Comparison of ENCODE assay signal across 12 cellular contexts in genomic region chr12:106135075-106135474, GRCh38. TPM values are rescaled to one million over a fixed set of nuclear protein-coding genes. Genes with fewer than 3 reads are reported as not detected.
DNase-seq lines count a peak whose midpoint lies in the region; ATAC-seq and TF ChIP-seq lines count a peak whose summit lies in the region.
"Had no signal": no experiment of that assay in that cellular context is flagged by ENCODE, and none has a peak within 500 bp of the region (broad histone marks: within the 10 kb centered on the region; RNA-seq: fewer than 3 reads in every experiment).

No MANE protein-coding gene starts in this region.

- 41% methylated on average over 6 of the region's 6 CpGs for WGBS in right cardiac atrium

- no peaks in the 10 kb centered on the region for H3K36me3 ChIP-seq in vagina

- H3K4me3 Mint-ChIP-seq in activated naive CD4-positive, alpha-beta T cell treated with anti-CD3 and anti-CD28 coated beads for 36 hours = no peak overlapping the region

- no peak for ATAC-seq in right cardiac atrium
- no peak for ATAC-seq in left ventricle myocardium superior
- ATAC-seq in HG03108 (IDR thresholded peaks at IDR 0.05; ENCODE audit: unreplicated experiment) = no peak

- H3K4me3 ChIP-seq in right cardiac atrium (ENCODE audit: low read length) = peak overlapping the region; percentile 87
- H3K4me3 ChIP-seq in choroid plexus epithelial cell (ENCODE audit: low read depth, low read length) = no peak overlapping the region
- peak overlapping the region in 1 of 2 donors; percentile 97 for H3K4me3 ChIP-seq in vagina
- H3K4me3 ChIP-seq: testis had no signal

- CTCF ChIA-PET in activated naive CD4-positive, alpha-beta T cell treated with anti-CD3 and anti-CD28 coated beads for 36 hours (lab: Charles Lee) = interaction anchor here (0.5 to 7.2 kb wide), 5 partner anchors 11 to 714 kb away, joined by 3 to 41 read pairs (median 4); no protein-coding TSS in a partner anchor

- no peak overlapping the region for H3K27ac Mint-ChIP-seq in activated naive CD4-positive, alpha-beta T cell treated with anti-CD3 and anti-CD28 coated beads for 36 hours

- H3K4me1 Mint-ChIP-seq in activated naive CD4-positive, alpha-beta T cell treated with anti-CD3 and anti-CD28 coated beads for 36 hours (ENCODE audit: low read depth) = peaks cover 3% of the 10 kb centered on the region

- no peak for TF ChIP-seq CTCF in choroid plexus epithelial cell (conservative IDR thresholded peaks at IDR 0.05; ENCODE audit: low read depth, low read length)
- TF ChIP-seq CTCF in vagina (IDR thresholded peaks at IDR 0.05) = no peak

- H3K9me3 ChIP-seq in right cardiac atrium (ENCODE audit: control insufficient read depth, low read length) = no peaks in the 10 kb centered on the region
- H3K9me3 ChIP-seq in vagina = no peaks in the 10 kb centered on the region
- H3K9me3 ChIP-seq: testis had no signal

- DNase-seq in right cardiac atrium (no peak), left ventricle myocardium superior (no peak), choroid plexus epithelial cell (ENCODE audit: low read depth) (peak; percentile 73), midbrain (lab: John Stamatoyannopoulos, UW) (peak; percentile 34), vagina (ENCODE audit: extremely low spot score in 2 of 2) (no peak), DMS153 (lab: John Stamatoyannopoulos, UW) (no peak)
- DNase-seq in activated naive CD4-positive, alpha-beta T cell treated with anti-CD3 and anti-CD28 coated beads for 36 hours = no peak
- DNase-seq: activated T-cell treated with anti-CD3 and anti-CD28 coated beads, Interleukin-2, amount 50 U/mL, for 1 hour; H9; stimulated activated CD4-positive, alpha-beta T cell treated with anti-CD3 and anti-CD28 coated beads, Interleukin-2, amount 100 ng/mL, for 48 hours; testis had no signal

- H3K27ac ChIP-seq in right cardiac atrium (ENCODE audit: low read length) (no peak overlapping the region), vagina (peak overlapping the region; percentile 94)

- intact Hi-C loops in right cardiac atrium (cut with DNase I) (loop anchor here (5.0 to 10.0 kb wide), 6 partner anchors 150 to 713 kb away; no protein-coding TSS in a partner anchor), left ventricle myocardium superior (cut with micrococcal nuclease) (loop anchor here (5.0 to 10.0 kb wide), 3 partner anchors 210 to 713 kb away; no protein-coding TSS in a partner anchor), vagina (cut with DNase I) (loop anchor here (5.0 kb wide), 2 partner anchors 428 to 713 kb away; no protein-coding TSS in a partner anchor)
- intact Hi-C loops in activated naive CD4-positive, alpha-beta T cell treated with anti-CD3 and anti-CD28 coated beads for 36 hours (cut with micrococcal nuclease) = loop anchor here (5.0 to 10.0 kb wide), 2 partner anchors 147 to 1930 kb away; no protein-coding TSS in a partner anchor

- no peaks in the 10 kb centered on the region for H3K9me3 Mint-ChIP-seq in activated naive CD4-positive, alpha-beta T cell treated with anti-CD3 and anti-CD28 coated beads for 36 hours
- H3K9me3 Mint-ChIP-seq: H9 had no signal

- H3K27me3 ChIP-seq in right cardiac atrium (ENCODE audit: control insufficient read depth, insufficient read depth) (no peaks in the 10 kb centered on the region), vagina (no peaks in the 10 kb centered on the region)
- H3K27me3 ChIP-seq: testis had no signal

- peaks cover 32% of the 10 kb centered on the region for H3K4me1 ChIP-seq in right cardiac atrium (ENCODE audit: control insufficient read depth, insufficient read depth, low read length)
- peaks cover 61% of the 10 kb centered on the region for H3K4me1 ChIP-seq in vagina
- H3K4me1 ChIP-seq: testis had no signal

- H3K36me3 Mint-ChIP-seq in activated naive CD4-positive, alpha-beta T cell treated with anti-CD3 and anti-CD28 coated beads for 36 hours (ENCODE audit: low read depth) = no peaks in the 10 kb centered on the region

- no peak for TF ChIP-seq POLR2A in vagina (IDR thresholded peaks at IDR 0.05)

- H3K27me3 Mint-ChIP-seq in activated naive CD4-positive, alpha-beta T cell treated with anti-CD3 and anti-CD28 coated beads for 36 hours (ENCODE audit: low read depth) = peaks cover 51% of the 10 kb centered on the region

RNA-seq across cellular contexts. Expression of gene NUAK1, which starts 3.7 kb away (rescaled TPM):
- 10 to 100 TPM; 20.1 to 30.2 (median 23.7) TPM for total RNA-seq in right cardiac atrium
- 10.0 TPM for polyA plus RNA-seq in right cardiac atrium
- 38.8 TPM for total RNA-seq in left ventricle myocardium superior
- total RNA-seq in vagina = 22.8 TPM
- total RNA-seq in activated naive CD4-positive, alpha-beta T cell treated with anti-CD3 and anti-CD28 coated beads for 36 hours = not detected

Comparison
In these comparisons a context has a peak if more than half of its experiments do, and no peak if none do; other contexts are left out.
1. DNase-seq: peak in choroid plexus epithelial cell (single experiment) and midbrain (single experiment); none in right cardiac atrium (0 of 3), left ventricle myocardium superior (single experiment), vagina (0 of 2), activated naive CD4-positive, alpha-beta T cell treated with anti-CD3 and anti-CD28 coated beads for 36 hours (single experiment) and DMS153 (single experiment).
2. RNA of gene NUAK1, which starts 3.7 kb away (total RNA-seq): 38.8 TPM in left ventricle myocardium superior (single experiment), 20.1 to 30.2 TPM in right cardiac atrium and 22.8 TPM in vagina (single experiment); not detected in activated naive CD4-positive, alpha-beta T cell treated with anti-CD3 and anti-CD28 coated beads for 36 hours; every median in the first group is over 10 times any median in the second.